In the genomic region with DNA sequence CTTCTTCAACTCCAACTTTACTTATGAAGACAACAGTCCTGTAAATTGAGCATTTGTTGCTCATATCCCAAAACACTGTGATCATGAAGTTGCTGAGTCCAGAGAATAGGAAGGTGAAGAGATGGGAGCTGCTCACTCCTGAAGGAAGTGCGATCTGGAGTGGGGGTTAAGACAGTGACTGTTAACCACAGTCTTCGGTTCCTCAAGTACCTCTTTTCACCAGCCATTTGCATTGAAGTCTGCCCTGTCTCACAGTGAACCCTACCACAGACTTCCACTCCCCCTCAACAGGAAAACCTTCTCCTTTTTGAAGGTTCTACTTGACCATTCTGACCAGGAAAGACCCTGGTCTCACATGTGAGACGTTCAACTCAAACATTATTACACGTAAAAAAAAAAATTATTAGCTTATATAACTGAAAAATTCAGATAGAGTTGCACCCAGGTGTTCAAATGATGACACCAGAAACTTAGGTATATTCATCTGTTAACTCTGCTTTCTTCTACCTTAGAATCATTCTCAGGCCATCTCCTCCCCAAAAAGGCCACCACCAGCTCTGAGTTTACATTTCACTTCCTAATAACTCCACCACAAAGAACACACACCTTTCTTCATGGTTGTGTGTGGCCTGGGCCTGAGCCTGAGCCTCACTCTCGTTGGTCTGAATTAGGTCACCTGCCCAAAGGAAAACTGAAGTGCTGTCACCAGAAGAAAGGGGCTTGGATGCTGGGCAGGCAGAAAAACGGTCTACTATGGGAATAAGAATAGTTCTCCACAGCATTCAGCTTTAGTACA, we compare ENCODE assay signal across 18 cellular contexts.
DNase-seq lines count a peak whose midpoint lies in the region; ATAC-seq and TF ChIP-seq lines count a peak whose summit lies in the region.
"Had no signal": no experiment of that assay in that cellular context is flagged by ENCODE, and none has a peak within 500 bp of the region (broad histone marks: within the 10 kb centered on the region; RNA-seq: fewer than 3 reads in every experiment).

No MANE protein-coding gene starts in this region.

- dilution Hi-C loops in mammary epithelial cell (cut with HindIII; ENCODE audit: low sequenced_read_pairs), result no loop called here

- POLR2A ChIA-PET in MCF 10A (lab: Yijun Ruan, JAX), result interaction anchor here (0.5 to 1.0 kb wide), 2 partner anchors 9 to 20 kb away, joined by 3 to 5 read pairs; no protein-coding TSS in a partner anchor
- POLR2A ChIA-PET in activated CD4-positive, alpha-beta T cell treated with anti-CD3 and anti-CD28 coated beads for 36 hours (lab: Charles Lee), result no interaction called here

- WGBS in mammary epithelial cell (ENCODE audit: low coverage, missing lambda C conversion rate), result 87% methylated on average over 6 of the region's 6 CpGs

- H3K4me1 Mint-ChIP-seq in MCF 10A (ENCODE audit: insufficient read depth, unreplicated experiment) (no peaks in the 10 kb centered on the region), chondrocyte (ENCODE audit: low read depth) (peaks cover 9% of the 10 kb centered on the region)
- H3K4me1 Mint-ChIP-seq in activated CD4-positive, alpha-beta T cell treated with anti-CD3 and anti-CD28 coated beads for 36 hours, result no peaks in the 10 kb centered on the region
- H3K4me1 Mint-ChIP-seq: activated T-helper 17 cell treated with anti-CD3 and anti-CD28 coated beads, Interleukin-2, amount 50 U/mL, for 72 hours; CD4-positive, CD25-positive, alpha-beta regulatory T cell; stimulated activated memory B cell treated with anti-CD40 and anti-IgM and Interleukin-4, amounts not matched to agents 10 μg/mL and 1 μg/mL and 100 μg/mL, for 72 hours had no signal

- H3K27ac ChIP-seq in mammary epithelial cell (ENCODE audit: insufficient read depth, low read depth, low read length), result no peak overlapping the region
- H3K27ac ChIP-seq: upper lobe of right lung had no signal

- in situ Hi-C loops in mammary epithelial cell (cut with MboI; ENCODE audit: low sequenced_read_pairs in 2 of 2), result no loop called here

- no peaks in the 10 kb centered on the region for H3K79me2 ChIP-seq in mammary epithelial cell (ENCODE audit: insufficient read depth, low read length)

- peak; percentile 78 for ATAC-seq in HG02623 (IDR thresholded peaks at IDR 0.05; ENCODE audit: unreplicated experiment)
- peak; percentile 70 for ATAC-seq in HG03135 (IDR thresholded peaks at IDR 0.05; ENCODE audit: unreplicated experiment)
- no peak for ATAC-seq in GM21576 (IDR thresholded peaks at IDR 0.05; ENCODE audit: unreplicated experiment)
- no peak for ATAC-seq in activated CD4-positive, alpha-beta T cell treated with anti-CD3 and anti-CD28 coated beads for 36 hours
- ATAC-seq: activated CD8-positive, alpha-beta T cell treated with anti-CD3 and anti-CD28 coated beads, Interleukin-2, amount 10 ng/mL, durations not matched to agents 7 days and 5 days; activated T-helper 17 cell treated with anti-CD3 and anti-CD28 coated beads, Interleukin-2, amount 50 U/mL, for 72 hours; stimulated activated memory B cell treated with anti-CD40 and anti-IgM and Interleukin-4, amounts not matched to agents 10 μg/mL and 1 μg/mL and 100 μg/mL, for 72 hours; upper lobe of right lung had no signal

- H2AFZ ChIP-seq in mammary epithelial cell (ENCODE audit: low read depth, low read length), result no peak overlapping the region

- H4K20me1 ChIP-seq in mammary epithelial cell (ENCODE audit: insufficient read depth, low read length), result no peaks in the 10 kb centered on the region

- no peaks in the 10 kb centered on the region for H3K9me3 ChIP-seq in mammary epithelial cell (replicated peaks; ENCODE audit: insufficient read depth, low read length)
- H3K9me3 ChIP-seq: upper lobe of right lung had no signal

- no peaks in the 10 kb centered on the region for H3K36me3 ChIP-seq in mammary epithelial cell (ENCODE audit: insufficient read depth, low read length)
- H3K36me3 ChIP-seq: upper lobe of right lung had no signal

- no peaks in the 10 kb centered on the region for H3K4me1 ChIP-seq in mammary epithelial cell (ENCODE audit: insufficient read depth, low read length)
- H3K4me1 ChIP-seq: upper lobe of right lung had no signal

- TF ChIP-seq CTCF in MCF 10A (IDR thresholded peaks at IDR 0.05; ENCODE audit: unreplicated experiment) (no peak), mammary epithelial cell (conservative IDR thresholded peaks at IDR 0.05 in 1 of 2, IDR thresholded peaks at IDR 0.05 in 1 of 2; ENCODE audit: extremely low read depth in 1 of 2, insufficient read depth in 1 of 2, low read depth in 1 of 2, low read length in 2 of 2) (no peak), chondrocyte (IDR thresholded peaks at IDR 0.05) (no peak)

- H3K27me3 ChIP-seq in mammary epithelial cell (ENCODE audit: insufficient read depth, low read length), result no peaks in the 10 kb centered on the region
- H3K27me3 ChIP-seq: upper lobe of right lung had no signal

- H3K27me3 Mint-ChIP-seq in MCF 10A (ENCODE audit: insufficient read depth, unreplicated experiment) (no peaks in the 10 kb centered on the region), chondrocyte (ENCODE audit: low read depth) (no peaks in the 10 kb centered on the region)
- H3K27me3 Mint-ChIP-seq in activated CD4-positive, alpha-beta T cell treated with anti-CD3 and anti-CD28 coated beads for 36 hours, result peaks cover 8% of the 10 kb centered on the region
- H3K27me3 Mint-ChIP-seq: CD4-positive, CD25-positive, alpha-beta regulatory T cell; stimulated activated memory B cell treated with anti-CD40 and anti-IgM and Interleukin-4, amounts not matched to agents 10 μg/mL and 1 μg/mL and 100 μg/mL, for 72 hours had no signal

- H3K4me3 Mint-ChIP-seq in MCF 10A (ENCODE audit: unreplicated experiment) (no peak overlapping the region), chondrocyte (ENCODE audit: unreplicated experiment) (no peak overlapping the region)
- H3K4me3 Mint-ChIP-seq in activated CD4-positive, alpha-beta T cell treated with anti-CD3 and anti-CD28 coated beads for 36 hours, result no peak overlapping the region
- H3K4me3 Mint-ChIP-seq: activated CD8-positive, alpha-beta T cell treated with anti-CD3 and anti-CD28 coated beads, Interleukin-2, amount 10 ng/mL, durations not matched to agents 7 days and 5 days; activated T-helper 17 cell treated with anti-CD3 and anti-CD28 coated beads, Interleukin-2, amount 50 U/mL, for 72 hours; CD4-positive, CD25-positive, alpha-beta regulatory T cell; stimulated activated memory B cell treated with anti-CD40 and anti-IgM and Interleukin-4, amounts not matched to agents 10 μg/mL and 1 μg/mL and 100 μg/mL, for 72 hours had no signal

- intact Hi-C loops in MCF 10A (cut with micrococcal nuclease) (no loop called here), mammary epithelial cell (cut with micrococcal nuclease) (no loop called here)
- intact Hi-C loops in activated CD4-positive, alpha-beta T cell treated with anti-CD3 and anti-CD28 coated beads for 36 hours (cut with DNase I, micrococcal nuclease), result no loop called here

- no TSS peak for BruUV-seq in MCF 10A (replicated peaks; lab: Mats Ljungman, UMichigan)
- no TSS peak for BruUV-seq in mammary epithelial cell (replicated peaks; lab: Mats Ljungman, UMichigan)

- no peak overlapping the region for H3K4me2 ChIP-seq in mammary epithelial cell (ENCODE audit: insufficient read depth, low read depth, low read length)

- no peaks in the 10 kb centered on the region for H3K9me3 Mint-ChIP-seq in MCF 10A (ENCODE audit: unreplicated experiment)
- H3K9me3 Mint-ChIP-seq in chondrocyte (ENCODE audit: low read depth), result no peaks in the 10 kb centered on the region
- no peaks in the 10 kb centered on the region for H3K9me3 Mint-ChIP-seq in activated CD4-positive, alpha-beta T cell treated with anti-CD3 and anti-CD28 coated beads for 36 hours (ENCODE audit: low read depth)
- H3K9me3 Mint-ChIP-seq: activated T-helper 17 cell treated with anti-CD3 and anti-CD28 coated beads, Interleukin-2, amount 50 U/mL, for 72 hours; stimulated activated memory B cell treated with anti-CD40 and anti-IgM and Interleukin-4, amounts not matched to agents 10 μg/mL and 1 μg/mL and 100 μg/mL, for 72 hours had no signal

- CTCF ChIA-PET in MCF 10A (lab: Yijun Ruan, JAX), result no interaction called here
- CTCF ChIA-PET in mammary epithelial cell (lab: Charles Lee; ENCODE audit: low non-redundant PET), result no interaction called here
- CTCF ChIA-PET in activated CD4-positive, alpha-beta T cell treated with anti-CD3 and anti-CD28 coated beads for 36 hours (lab: Charles Lee), result interaction anchor here (0.7 kb wide), 1 partner anchor 60 kb away, joined by 3 read pairs; no protein-coding TSS in a partner anchor

- H3K4me3 ChIP-seq in mammary epithelial cell (replicated peaks in 1 of 3; ENCODE audit: insufficient read depth in 1 of 3, low read depth in 2 of 3, low read length in 3 of 3), result no peak overlapping the region
- H3K4me3 ChIP-seq: upper lobe of right lung had no signal

- H3K9ac ChIP-seq in mammary epithelial cell (ENCODE audit: insufficient read depth, low read length), result no peak overlapping the region

- H3K36me3 Mint-ChIP-seq in MCF 10A (ENCODE audit: insufficient read depth, unreplicated experiment), result peaks cover 21% of the 10 kb centered on the region
- peaks cover 17% of the 10 kb centered on the region for H3K36me3 Mint-ChIP-seq in chondrocyte (ENCODE audit: low read depth)
- no peaks in the 10 kb centered on the region for H3K36me3 Mint-ChIP-seq in activated CD4-positive, alpha-beta T cell treated with anti-CD3 and anti-CD28 coated beads for 36 hours (ENCODE audit: low read depth)
- H3K36me3 Mint-ChIP-seq: CD4-positive, CD25-positive, alpha-beta regulatory T cell; stimulated activated memory B cell treated with anti-CD40 and anti-IgM and Interleukin-4, amounts not matched to agents 10 μg/mL and 1 μg/mL and 100 μg/mL, for 72 hours had no signal

- no peak for DNase-seq in MCF 10A (ENCODE audit: unreplicated experiment)
- no peak for DNase-seq in mammary epithelial cell
- no peak for DNase-seq in chondrocyte (ENCODE audit: low spot score)
- DNase-seq in kidney tubule cell (ENCODE audit: low spot score), result no peak
- no peak for DNase-seq in activated CD4-positive, alpha-beta T cell treated with anti-CD3 and anti-CD28 coated beads for 36 hours
- DNase-seq: activated CD8-positive, alpha-beta T cell treated with anti-CD3 and anti-CD28 coated beads, Interleukin-2, amount 10 ng/mL, durations not matched to agents 7 days and 5 days; amygdala; CD4-positive, CD25-positive, alpha-beta regulatory T cell; cerebellar nuclear complex; NCI-H1092 treated with DMSO at 0.1 percent for 48 hours; NCI-H226; OCI-M1; upper lobe of right lung had no signal

- peak overlapping the region; percentile 50 for H3K27ac Mint-ChIP-seq in MCF 10A (ENCODE audit: low read depth, unreplicated experiment)
- H3K27ac Mint-ChIP-seq in chondrocyte (ENCODE audit: unreplicated experiment), result no peak overlapping the region
- no peak overlapping the region for H3K27ac Mint-ChIP-seq in activated CD4-positive, alpha-beta T cell treated with anti-CD3 and anti-CD28 coated beads for 36 hours
- H3K27ac Mint-ChIP-seq: activated CD8-positive, alpha-beta T cell treated with anti-CD3 and anti-CD28 coated beads, Interleukin-2, amount 10 ng/mL, durations not matched to agents 7 days and 5 days; activated T-helper 17 cell treated with anti-CD3 and anti-CD28 coated beads, Interleukin-2, amount 50 U/mL, for 72 hours; CD4-positive, CD25-positive, alpha-beta regulatory T cell; stimulated activated memory B cell treated with anti-CD40 and anti-IgM and Interleukin-4, amounts not matched to agents 10 μg/mL and 1 μg/mL and 100 μg/mL, for 72 hours had no signal

Comparison
In these comparisons a context has a peak if more than half of its experiments do, and no peak if none do; other contexts are left out.
1. ATAC-seq: peak in HG02623 (single experiment) and HG03135 (single experiment); none in GM21576 (single experiment) and activated CD4-positive, alpha-beta T cell treated with anti-CD3 and anti-CD28 coated beads for 36 hours (single experiment).